Comparison of ENCODE assay signal across 8 cellular contexts in genomic region chr12:46367351-46368029, GRCh38. TPM values are rescaled to one million over a fixed set of nuclear protein-coding genes. Genes with fewer than 3 reads are reported as not detected.
A peak's percentile ranks its signal among the peaks of the same experiment; 100 is the strongest.
DNase-seq lines count a peak whose midpoint lies in the region; ATAC-seq and TF ChIP-seq lines count a peak whose summit lies in the region.

No MANE protein-coding gene starts in this region.

- no peaks in the 10 kb centered on the region for H3K27me3 ChIP-seq in hepatocyte

- peak overlapping the region; percentile 95 for H3K4me3 Mint-ChIP-seq in activated naive CD8-positive, alpha-beta T cell treated with anti-CD3 and anti-CD28 coated beads for 36 hours
- peak overlapping the region; percentile 93 for H3K4me3 Mint-ChIP-seq in stimulated activated effector memory CD8-positive, alpha-beta T cell treated with anti-CD3 and anti-CD28 coated beads, Interleukin-12 subunit alpha, Interleukin-12 subunit beta, amount 100 ng/mL, for 72 hours

- DNase-seq in HFF-Myc (ENCODE audit: extremely low read depth, low read depth): no peak
- no peak for DNase-seq in activated naive CD8-positive, alpha-beta T cell treated with anti-CD3 and anti-CD28 coated beads for 36 hours
- DNase-seq in hepatocyte (ENCODE audit: low spot score): no peak
- DNase-seq in stimulated activated effector memory CD8-positive, alpha-beta T cell treated with anti-CD3 and anti-CD28 coated beads, Interleukin-12 subunit alpha, Interleukin-12 subunit beta, amount 100 ng/mL, for 72 hours (ENCODE audit: low spot score in 2 of 2): no peak
- no peak for DNase-seq in central memory CD4-positive, alpha-beta T cell
- DNase-seq in NCI-H1694 treated with DMSO at 0.1 percent for 48 hours (lab: John Stamatoyannopoulos, UW): no peak
- DNase-seq in SHP77 (lab: John Stamatoyannopoulos, UW): no peak

- TF ChIP-seq CTCF in HFF-Myc (IDR thresholded peaks at IDR 0.05; ENCODE audit: low read depth, low read length, missing control alignments) (no peak), hepatocyte (IDR thresholded peaks at IDR 0.05; ENCODE audit: poor library complexity) (no peak)

- no peak overlapping the region for H2AFZ ChIP-seq in hepatocyte

- H3K4me3 ChIP-seq in HFF-Myc (replicated peaks; ENCODE audit: low read depth, low read length) (peak overlapping the region; percentile 73), hepatocyte (peak overlapping the region; percentile 97)

- H4K20me1 ChIP-seq in hepatocyte (ENCODE audit: insufficient read depth, poor library complexity, severe bottlenecking): peaks cover 95% of the 10 kb centered on the region

- peaks cover 64% of the 10 kb centered on the region for H3K4me1 Mint-ChIP-seq in activated naive CD8-positive, alpha-beta T cell treated with anti-CD3 and anti-CD28 coated beads for 36 hours
- H3K4me1 Mint-ChIP-seq in stimulated activated effector memory CD8-positive, alpha-beta T cell treated with anti-CD3 and anti-CD28 coated beads, Interleukin-12 subunit alpha, Interleukin-12 subunit beta, amount 100 ng/mL, for 72 hours: peaks cover 55% of the 10 kb centered on the region

- H3K27me3 Mint-ChIP-seq in activated naive CD8-positive, alpha-beta T cell treated with anti-CD3 and anti-CD28 coated beads for 36 hours: peaks cover 11% of the 10 kb centered on the region

- ATAC-seq in stimulated activated effector memory CD8-positive, alpha-beta T cell treated with anti-CD3 and anti-CD28 coated beads, Interleukin-12 subunit alpha, Interleukin-12 subunit beta, amount 100 ng/mL, for 72 hours: no peak
- ATAC-seq in HG03342 (IDR thresholded peaks at IDR 0.05; ENCODE audit: unreplicated experiment): no peak

- H3K36me3 ChIP-seq in hepatocyte (replicated peaks; ENCODE audit: insufficient read depth, low read depth): peaks cover 22% of the 10 kb centered on the region

- peaks cover 3% of the 10 kb centered on the region for H3K9me3 Mint-ChIP-seq in activated naive CD8-positive, alpha-beta T cell treated with anti-CD3 and anti-CD28 coated beads for 36 hours
- H3K9me3 Mint-ChIP-seq in stimulated activated effector memory CD8-positive, alpha-beta T cell treated with anti-CD3 and anti-CD28 coated beads, Interleukin-12 subunit alpha, Interleukin-12 subunit beta, amount 100 ng/mL, for 72 hours: no peaks in the 10 kb centered on the region

- H3K36me3 Mint-ChIP-seq in activated naive CD8-positive, alpha-beta T cell treated with anti-CD3 and anti-CD28 coated beads for 36 hours: peaks cover 87% of the 10 kb centered on the region
- peaks cover 100% of the 10 kb centered on the region for H3K36me3 Mint-ChIP-seq in stimulated activated effector memory CD8-positive, alpha-beta T cell treated with anti-CD3 and anti-CD28 coated beads, Interleukin-12 subunit alpha, Interleukin-12 subunit beta, amount 100 ng/mL, for 72 hours

- H3K27ac Mint-ChIP-seq in activated naive CD8-positive, alpha-beta T cell treated with anti-CD3 and anti-CD28 coated beads for 36 hours: peak overlapping the region; percentile 82
- peak overlapping the region; percentile 77 for H3K27ac Mint-ChIP-seq in stimulated activated effector memory CD8-positive, alpha-beta T cell treated with anti-CD3 and anti-CD28 coated beads, Interleukin-12 subunit alpha, Interleukin-12 subunit beta, amount 100 ng/mL, for 72 hours

- WGBS in hepatocyte (ENCODE audit: low lambda C conversion rate, missing lambda C conversion rate): 64% methylated on average over 5 of the region's 5 CpGs

- H3K9me2 ChIP-seq in hepatocyte (replicated peaks; ENCODE audit: insufficient read depth): no peaks in the 10 kb centered on the region

- H3K27ac ChIP-seq in hepatocyte: peak overlapping the region; percentile 39

- H3K79me2 ChIP-seq in hepatocyte: peaks cover 82% of the 10 kb centered on the region

- H3K9me3 ChIP-seq in hepatocyte (ENCODE audit: low read depth): no peaks in the 10 kb centered on the region

- peaks cover 55% of the 10 kb centered on the region for H3K4me1 ChIP-seq in hepatocyte (ENCODE audit: insufficient read depth)

- H3K4me2 ChIP-seq in hepatocyte: peak overlapping the region; percentile 88

RNA-seq across cellular contexts. Expression of gene SLC38A2, which starts 5.1 kb away (rescaled TPM):
- 100 to 1,000 TPM; 227 to 230 TPM for total RNA-seq in activated naive CD8-positive, alpha-beta T cell treated with anti-CD3 and anti-CD28 coated beads for 36 hours
- total RNA-seq in hepatocyte: 372 and 373 TPM in 2 replicates
- polyA plus RNA-seq in hepatocyte: 139 and 144 TPM in 2 replicates
